In the genomic region with DNA sequence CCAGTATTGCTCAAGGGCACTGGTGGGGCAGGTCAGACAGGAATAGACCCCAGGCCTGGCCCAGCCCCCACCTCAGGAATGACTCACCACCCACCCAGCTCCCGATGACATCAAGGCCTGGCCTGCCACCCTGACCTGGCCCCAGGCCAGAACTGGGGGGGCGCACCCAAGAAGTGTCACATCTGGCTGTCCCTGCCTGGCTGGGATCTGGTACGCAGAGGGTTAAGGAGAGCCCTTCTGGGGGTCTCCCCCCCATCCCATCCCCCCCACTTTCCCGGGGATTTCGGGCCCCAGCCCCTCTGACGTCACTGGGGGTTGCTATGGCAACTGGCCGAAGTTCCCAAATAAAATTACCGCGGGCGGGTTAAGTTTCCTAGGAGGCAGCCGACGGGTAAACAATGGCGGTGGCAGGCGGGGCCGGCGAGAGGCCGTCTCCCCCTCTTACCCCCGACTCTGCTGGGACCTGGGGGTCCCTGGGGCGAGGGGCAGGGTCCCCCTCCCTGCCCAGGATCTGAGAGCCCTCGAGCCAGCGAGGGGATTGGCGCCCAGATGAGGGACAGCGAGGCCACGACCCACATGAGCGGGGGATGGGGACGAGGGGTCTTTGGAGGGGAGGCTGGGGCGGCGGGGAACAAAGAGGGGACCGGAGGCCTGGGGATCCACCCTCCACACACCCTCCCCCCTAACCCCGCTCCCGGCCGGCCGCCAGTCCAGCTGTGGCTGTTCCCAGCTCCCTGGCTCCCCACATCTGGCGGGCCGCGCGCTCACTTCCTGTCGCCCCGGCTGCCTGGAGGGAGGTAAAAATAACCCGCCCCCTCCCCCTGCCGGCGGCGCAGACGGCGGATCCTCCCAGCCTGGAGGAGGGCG, we compare ENCODE assay signal across 8 cellular contexts. TPM values are rescaled to one million over a fixed set of nuclear protein-coding genes. Genes with fewer than 3 reads are reported as not detected.
DNase-seq lines count a peak whose midpoint lies in the region; ATAC-seq and TF ChIP-seq lines count a peak whose summit lies in the region.

No MANE protein-coding gene starts in this region.

- H3K4me3 ChIP-seq in KMS-11 (IDR thresholded peaks at IDR 0.05; ENCODE audit: insufficient read depth, low read depth, low read length), result no peak overlapping the region
- H3K4me3 ChIP-seq in foreskin fibroblast (ENCODE audit: low read depth in 1 of 2, low read length in 2 of 2), result peak overlapping the region; percentile 49 to 53
- peak overlapping the region; percentile 59 for H3K4me3 ChIP-seq in neuron (ENCODE audit: low read length)
- H3K4me3 ChIP-seq in stomach smooth muscle (ENCODE audit: low read length in 2 of 2), result peak overlapping the region; percentile 53 to 72

- H3K9me3 ChIP-seq in neuron (ENCODE audit: low read length) (no peaks in the 10 kb centered on the region), stomach smooth muscle (ENCODE audit: control insufficient read depth in 2 of 2, low read length in 2 of 2) (no peaks in the 10 kb centered on the region)

- CTCF ChIA-PET in Calu3 (lab: Charles Lee) (interaction anchor here (0.6 to 1.9 kb wide), 4 partner anchors 12 to 717 kb away, joined by 4 to 13 read pairs (median 6); partner anchors contain the start of gene C19orf53), RWPE1 (lab: Yijun Ruan, JAX) (interaction anchor here (0.7 to 1.3 kb wide), 4 partner anchors 10 to 686 kb away, joined by 3 to 4 read pairs (median 4); partner anchors contain the start of gene MISP3)

- peak overlapping the region; percentile 97 for H3K9ac ChIP-seq in KMS-11
- H3K9ac ChIP-seq in stomach smooth muscle (ENCODE audit: low read length in 2 of 2), result peak overlapping the region; percentile 91 to 97

- no peak for TF ChIP-seq CTCF in Calu3 (IDR thresholded peaks at IDR 0.05; ENCODE audit: unreplicated experiment)
- no peak for TF ChIP-seq CTCF in KMS-11 (conservative IDR thresholded peaks at IDR 0.05; ENCODE audit: low read depth, low read length)
- no peak for TF ChIP-seq CTCF in RWPE1 (conservative IDR thresholded peaks at IDR 0.05; ENCODE audit: low read depth)
- TF ChIP-seq CTCF in foreskin fibroblast (IDR thresholded peaks at IDR 0.05; ENCODE audit: low read depth, low read length), result no peak

- H3K4me3 Mint-ChIP-seq in Calu3 (ENCODE audit: low read depth, unreplicated experiment), result peak overlapping the region; percentile 60

- H3K79me2 ChIP-seq in KMS-11 (ENCODE audit: insufficient read depth, low read depth), result no peaks in the 10 kb centered on the region

- H3K4me1 ChIP-seq in KMS-11 (ENCODE audit: low read depth, poor library complexity, severe bottlenecking) (peaks cover 52% of the 10 kb centered on the region), neuron (ENCODE audit: insufficient read depth, low read length) (peaks cover 44% of the 10 kb centered on the region), stomach smooth muscle (ENCODE audit: control insufficient read depth, insufficient read depth, low read length) (peaks cover 77% of the 10 kb centered on the region)

- peak overlapping the region; percentile 87 for H3K4me2 ChIP-seq in KMS-11

- H3K27me3 ChIP-seq in KMS-11 (ENCODE audit: insufficient read depth, low read depth) (no peaks in the 10 kb centered on the region), neuron (ENCODE audit: insufficient read depth, low read length) (no peaks in the 10 kb centered on the region), stomach smooth muscle (ENCODE audit: control insufficient read depth in 1 of 2, insufficient read depth in 2 of 2, low read length in 2 of 2) (no peaks in the 10 kb centered on the region)

- DNase-seq in Calu3, result peak; percentile 92
- DNase-seq in RWPE1 (ENCODE audit: low spot score), result peak; percentile 92
- DNase-seq in activated gamma-delta T cell (lab: John Stamatoyannopoulos, UW), result peak; percentile 84
- peak; percentile 95 to 98 for DNase-seq in foreskin fibroblast

- peak overlapping the region; percentile 98 for H3K27ac Mint-ChIP-seq in Calu3 (ENCODE audit: unreplicated experiment)

- no peaks in the 10 kb centered on the region for H4K20me1 ChIP-seq in KMS-11 (ENCODE audit: insufficient read depth)

- POLR2A ChIA-PET in RWPE1 (lab: Yijun Ruan, JAX; ENCODE audit: low non-redundant PET), result interaction anchor here (0.5 to 1.1 kb wide), 2 partner anchors 11 to 26 kb away, joined by 3 to 5 read pairs; no protein-coding TSS in a partner anchor

- ATAC-seq in GM21529 (IDR thresholded peaks at IDR 0.05; ENCODE audit: unreplicated experiment), result peak; percentile 23

- no TSS peak for BruUV-seq in Calu3 (replicated peaks; lab: Mats Ljungman, UMichigan)

- H3K36me3 Mint-ChIP-seq in Calu3 (ENCODE audit: insufficient read depth, unreplicated experiment), result peaks cover 82% of the 10 kb centered on the region

- no peaks in the 10 kb centered on the region for H3K36me3 ChIP-seq in KMS-11 (ENCODE audit: insufficient read depth)
- H3K36me3 ChIP-seq in neuron (ENCODE audit: insufficient read depth, low read length), result no peaks in the 10 kb centered on the region
- no peaks in the 10 kb centered on the region for H3K36me3 ChIP-seq in stomach smooth muscle (ENCODE audit: control insufficient read depth in 2 of 2, insufficient read depth in 2 of 2, low read length in 2 of 2)

- no peaks in the 10 kb centered on the region for H3K27me3 Mint-ChIP-seq in Calu3 (ENCODE audit: unreplicated experiment)

- intact Hi-C loops in Calu3 (cut with micrococcal nuclease; ENCODE audit: unreplicated experiment), result no loop called here

- H3K27ac ChIP-seq in KMS-11 (peak overlapping the region; percentile 100), RWPE1 (peak overlapping the region; percentile 100), stomach smooth muscle (ENCODE audit: low read length) (peak overlapping the region; percentile 100)

- peak overlapping the region; percentile 63 for H2AFZ ChIP-seq in KMS-11 (ENCODE audit: low read depth)
- H2AFZ ChIP-seq in neuron (ENCODE audit: low read depth, low read length), result peak overlapping the region; percentile 70

- H3K9me3 Mint-ChIP-seq in Calu3 (ENCODE audit: low read depth, unreplicated experiment), result no peaks in the 10 kb centered on the region

- H3K4me1 Mint-ChIP-seq in Calu3 (ENCODE audit: low read depth, unreplicated experiment), result peaks cover 31% of the 10 kb centered on the region

RNA-seq across cellular contexts. Expression of gene NANOS3, which starts 29.7 kb away (rescaled TPM):
- total RNA-seq in Calu3 (2022), result 1.2 TPM in 1 of 2 replicates, not detected in the other

RNA-seq across cellular contexts. Expression of gene ZSWIM4, which starts 52.0 kb away (rescaled TPM):
- 10.7 and 11.5 TPM in 2 replicates for total RNA-seq in Calu3 (2022)

RNA-seq across cellular contexts. Expression of gene BRME1, which starts 58.7 kb away (rescaled TPM):
- 1.0 and 1.5 TPM in 2 replicates for total RNA-seq in Calu3 (2022)

RNA-seq across cellular contexts. Expression of gene CC2D1A, which starts 58.7 kb away (rescaled TPM):
- 37.2 and 41.7 TPM in 2 replicates for total RNA-seq in Calu3 (2022)
